Comparison of ENCODE assay signal across 25 cellular contexts in the genomic region with DNA sequence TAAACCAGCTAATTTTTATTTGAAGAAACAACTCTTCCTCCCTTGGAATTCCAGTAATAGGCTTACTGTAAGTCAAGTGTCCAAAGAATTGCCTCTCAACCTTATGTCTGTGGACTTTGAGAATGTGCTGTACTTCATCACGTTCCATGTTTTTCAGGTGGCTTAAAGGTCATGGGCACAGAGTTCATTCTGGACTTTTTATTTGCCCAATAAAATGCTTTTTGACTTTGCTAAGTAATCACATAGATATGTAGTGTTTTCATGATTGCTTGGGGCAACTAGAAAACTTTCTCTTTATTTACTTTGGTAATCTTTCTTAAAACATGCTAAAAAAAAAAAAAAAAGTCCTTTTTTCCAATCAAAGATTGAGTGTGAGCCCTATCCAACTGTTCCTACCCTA. TPM values are rescaled to one million over a fixed set of nuclear protein-coding genes. Genes with fewer than 3 reads are reported as not detected.
DNase-seq lines count a peak whose midpoint lies in the region; ATAC-seq, FAIRE-seq and TF ChIP-seq lines count a peak whose summit lies in the region.
"Had no signal": no experiment of that assay in that cellular context is flagged by ENCODE, and none has a peak within 500 bp of the region (broad histone marks: within the 10 kb centered on the region; RNA-seq: fewer than 3 reads in every experiment).

No MANE protein-coding gene starts in this region.

- H3K36me3 ChIP-seq in adipocyte (ENCODE audit: control insufficient read depth, insufficient read depth, low read length, severe bottlenecking) (no peaks in the 10 kb centered on the region), liver (ENCODE audit: control insufficient read depth in 4 of 4, insufficient read depth in 3 of 4, low read depth in 1 of 4, low read length in 3 of 4) (no peaks in the 10 kb centered on the region), small intestine (ENCODE audit: control insufficient read depth in 2 of 2, insufficient read depth in 2 of 2, low read length in 2 of 2) (no peaks in the 10 kb centered on the region)
- H3K36me3 ChIP-seq: cardiac muscle cell, SJSA1, thoracic aorta had no signal

- H3K4me1 Mint-ChIP-seq in activated CD8-positive, alpha-beta T cell treated with anti-CD3 and anti-CD28 coated beads for 36 hours (ENCODE audit: low read depth): peaks cover 29% of the 10 kb centered on the region
- H3K4me1 Mint-ChIP-seq in natural killer cell treated with Interleukin-12 subunit alpha and Interleukin-12 subunit beta and Interleukin-15 and Interleukin-18, amount 100 ng/mL, for 72 hours (ENCODE audit: low read depth in 2 of 2): peaks cover 5 to 9% of the 10 kb centered on the region in 2 donors
- H3K4me1 Mint-ChIP-seq: nephron had no signal

- H3K4me3 ChIP-seq in adipocyte (ENCODE audit: low read length) (no peak overlapping the region), liver (ENCODE audit: low read depth in 1 of 3, low read length in 3 of 3) (no peak overlapping the region), small intestine (ENCODE audit: low read depth in 1 of 2, low read length in 2 of 2) (no peak overlapping the region)
- H3K4me3 ChIP-seq: cardiac muscle cell, SJSA1, thoracic aorta had no signal

- POLR2A ChIA-PET in activated CD8-positive, alpha-beta T cell treated with anti-CD3 and anti-CD28 coated beads for 36 hours (lab: Charles Lee): interaction anchor here (0.7 to 1.3 kb wide), 4 partner anchors 59 to 379 kb away, joined by 3 to 5 read pairs (median 3); no protein-coding TSS in a partner anchor

- H3K27me3 ChIP-seq in adipocyte (replicated peaks; ENCODE audit: control insufficient read depth, insufficient read depth, low read length): no peaks in the 10 kb centered on the region
- H3K27me3 ChIP-seq in liver (ENCODE audit: control insufficient read depth in 4 of 4, insufficient read depth in 4 of 4, low read length in 3 of 4): no peaks in the 10 kb centered on the region
- no peaks in the 10 kb centered on the region for H3K27me3 ChIP-seq in small intestine (ENCODE audit: control insufficient read depth in 2 of 2, insufficient read depth in 2 of 2, low read length in 2 of 2)
- H3K27me3 ChIP-seq: cardiac muscle cell, SJSA1 had no signal

- TF ChIP-seq CTCF in liver (IDR thresholded peaks at IDR 0.05; ENCODE audit: low read depth, low read length, missing input control): no peak
- TF ChIP-seq CTCF in activated CD8-positive, alpha-beta T cell treated with anti-CD3 and anti-CD28 coated beads for 36 hours (IDR thresholded peaks at IDR 0.05): no peak

- peaks cover 4% of the 10 kb centered on the region for H3K36me3 Mint-ChIP-seq in activated CD8-positive, alpha-beta T cell treated with anti-CD3 and anti-CD28 coated beads for 36 hours (ENCODE audit: low read depth)
- peaks cover 9% of the 10 kb centered on the region for H3K36me3 Mint-ChIP-seq in natural killer cell treated with Interleukin-12 subunit alpha and Interleukin-12 subunit beta and Interleukin-15 and Interleukin-18, amount 100 ng/mL, for 72 hours

- no peak for TF ChIP-seq POLR2A in GM12892 (IDR thresholded peaks at IDR 0.05; ENCODE audit: low read depth, low read length)

- H3K4me1 ChIP-seq in adipocyte (ENCODE audit: control insufficient read depth, insufficient read depth, low read length): peaks cover 55% of the 10 kb centered on the region
- H3K4me1 ChIP-seq in liver (ENCODE audit: control insufficient read depth in 4 of 4, insufficient read depth in 4 of 4, low read length in 3 of 4): peaks cover 3 to 18% (median 8%) of the 10 kb centered on the region in 4 donors
- peaks cover 0 to 3% of the 10 kb centered on the region in 2 donors for H3K4me1 ChIP-seq in small intestine (ENCODE audit: control insufficient read depth in 2 of 2, insufficient read depth in 1 of 2, low read depth in 1 of 2, low read length in 1 of 2)
- H3K4me1 ChIP-seq: parathyroid adenoma, SJSA1 had no signal

- H3K9me3 ChIP-seq in adipocyte (ENCODE audit: control insufficient read depth, low read length) (peaks cover 7% of the 10 kb centered on the region), liver (ENCODE audit: control insufficient read depth in 4 of 4, low read length in 3 of 4) (no peaks in the 10 kb centered on the region), small intestine (ENCODE audit: control insufficient read depth, low read depth) (no peaks in the 10 kb centered on the region)
- H3K9me3 ChIP-seq: thoracic aorta had no signal

- no peak overlapping the region for H3K27ac Mint-ChIP-seq in activated CD8-positive, alpha-beta T cell treated with anti-CD3 and anti-CD28 coated beads for 36 hours
- H3K27ac Mint-ChIP-seq in natural killer cell treated with Interleukin-12 subunit alpha and Interleukin-12 subunit beta and Interleukin-15 and Interleukin-18, amount 100 ng/mL, for 72 hours: no peak overlapping the region
- H3K27ac Mint-ChIP-seq: activated CD4-positive, alpha-beta T cell treated with anti-CD3 and anti-CD28 coated beads, Interleukin-2, amount 10 ng/mL, durations not matched to agents 7 days and 5 days; T-helper 1 cell treated with Interleukin-12 subunit alpha and Interleukin-12 subunit beta and Interleukin-4 antibody, amounts not matched to agents 30 μg/mL and 1 μg/mL, for 36 hours had no signal

- CTCF ChIA-PET in activated CD8-positive, alpha-beta T cell treated with anti-CD3 and anti-CD28 coated beads for 36 hours (lab: Charles Lee): interaction anchor here (0.9 to 6.4 kb wide), 55 partner anchors 8 to 378 kb away, joined by 3 to 96 read pairs (median 6); a partner anchor contains a TSS

- intact Hi-C loops in activated CD8-positive, alpha-beta T cell treated with anti-CD3 and anti-CD28 coated beads for 36 hours (cut with micrococcal nuclease): loop anchor here (2.0 to 5.0 kb wide), 4 partner anchors 53 to 373 kb away; no protein-coding TSS in a partner anchor

- WGBS in liver: 23% methylated on average over 1 of the region's 1 CpG
- WGBS in small intestine, 3 donors: 14 to 66% (median 23%) methylated on average over 1 of the region's 1 CpG

- H3K27ac ChIP-seq in liver (ENCODE audit: low read depth in 1 of 2, low read length in 2 of 2) (peak overlapping the region; percentile 0 to 6), small intestine (ENCODE audit: low read depth in 1 of 2, low read length in 1 of 2) (no peak overlapping the region)
- H3K27ac ChIP-seq: cardiac muscle cell, parathyroid adenoma, SJSA1 had no signal

- H3K27me3 Mint-ChIP-seq in activated CD8-positive, alpha-beta T cell treated with anti-CD3 and anti-CD28 coated beads for 36 hours: no peaks in the 10 kb centered on the region
- H3K27me3 Mint-ChIP-seq in natural killer cell treated with Interleukin-12 subunit alpha and Interleukin-12 subunit beta and Interleukin-15 and Interleukin-18, amount 100 ng/mL, for 72 hours: no peaks in the 10 kb centered on the region
- H3K27me3 Mint-ChIP-seq: activated CD4-positive, alpha-beta T cell treated with anti-CD3 and anti-CD28 coated beads, Interleukin-2, amount 10 ng/mL, durations not matched to agents 7 days and 5 days; activated naive CD4-positive, alpha-beta T cell treated with anti-CD3 and anti-CD28 coated beads, Interleukin-2, amount 50 U/mL, for 24 hours had no signal

- no peak for ATAC-seq in activated CD8-positive, alpha-beta T cell treated with anti-CD3 and anti-CD28 coated beads for 36 hours
- no peak for ATAC-seq in natural killer cell treated with Interleukin-12 subunit alpha and Interleukin-12 subunit beta and Interleukin-15 and Interleukin-18, amount 100 ng/mL, for 72 hours
- ATAC-seq: stimulated activated naive CD8-positive, alpha-beta T cell treated with anti-CD3 and anti-CD28 coated beads, Interleukin-15, Interleukin-2, amounts not matched to agents 100 U/mL and 50 U/mL, for 24 hours had no signal

- no peak for TF ChIP-seq RAD21 in liver (IDR thresholded peaks at IDR 0.05)

- FAIRE-seq in GM12892 (lab: Jason Lieb, UNC) (peak; percentile 27), small intestine (lab: Jason Lieb, UNC) (peak; percentile 10)
- FAIRE-seq: H1 had no signal

- H3K4me3 Mint-ChIP-seq in activated CD8-positive, alpha-beta T cell treated with anti-CD3 and anti-CD28 coated beads for 36 hours: no peak overlapping the region
- no peak overlapping the region for H3K4me3 Mint-ChIP-seq in natural killer cell treated with Interleukin-12 subunit alpha and Interleukin-12 subunit beta and Interleukin-15 and Interleukin-18, amount 100 ng/mL, for 72 hours
- H3K4me3 Mint-ChIP-seq: activated CD4-positive, alpha-beta T cell treated with anti-CD3 and anti-CD28 coated beads, Interleukin-2, amount 10 ng/mL, durations not matched to agents 7 days and 5 days; nephron; T-helper 1 cell treated with Interleukin-12 subunit alpha and Interleukin-12 subunit beta and Interleukin-4 antibody, amounts not matched to agents 30 μg/mL and 1 μg/mL, for 36 hours had no signal

- H3K9me3 Mint-ChIP-seq in activated CD8-positive, alpha-beta T cell treated with anti-CD3 and anti-CD28 coated beads for 36 hours: peaks cover 14% of the 10 kb centered on the region
- H3K9me3 Mint-ChIP-seq in natural killer cell treated with Interleukin-12 subunit alpha and Interleukin-12 subunit beta and Interleukin-15 and Interleukin-18, amount 100 ng/mL, for 72 hours: no peaks in the 10 kb centered on the region
- H3K9me3 Mint-ChIP-seq: activated naive CD4-positive, alpha-beta T cell treated with anti-CD3 and anti-CD28 coated beads, Interleukin-2, amount 50 U/mL, for 24 hours had no signal

- H3K9ac ChIP-seq in adipocyte (ENCODE audit: low read length): peak overlapping the region; percentile 70
- H3K9ac ChIP-seq in liver (ENCODE audit: low read depth in 1 of 2, low read length in 2 of 2): no peak overlapping the region
- H3K9ac ChIP-seq: parathyroid adenoma had no signal

- DNase-seq in GM12892 (ENCODE audit: insufficient read length) (no peak), adipocyte (ENCODE audit: low read depth) (peak; percentile 72), small intestine (peak; percentile 83), Kasumi-1 (lab: John Stamatoyannopoulos, UW) (no peak)
- no peak for DNase-seq in activated CD8-positive, alpha-beta T cell treated with anti-CD3 and anti-CD28 coated beads for 36 hours
- DNase-seq in natural killer cell treated with Interleukin-12 subunit alpha and Interleukin-12 subunit beta and Interleukin-15 and Interleukin-18, amount 100 ng/mL, for 72 hours (ENCODE audit: low spot score): no peak
- DNase-seq: activated CD4-positive, alpha-beta T cell treated with anti-CD3 and anti-CD28 coated beads, Interleukin-2, amount 10 ng/mL, durations not matched to agents 7 days and 5 days; anterior cingulate cortex; CD8-positive, alpha-beta memory T cell; cortex of kidney; DMS153; glutamatergic neuron; kidney; NCI-H1092 treated with DMSO at 0.1 percent for 48 hours; NCI-H69; stimulated activated naive CD8-positive, alpha-beta T cell treated with anti-CD3 and anti-CD28 coated beads, Interleukin-15, Interleukin-2, amounts not matched to agents 100 U/mL and 50 U/mL, for 24 hours had no signal

TF ChIP-seq in liver, 16 proteins besides CTCF, POLR2A, EP300 and RAD21 (continues in another document):
- TF ChIP-seq RXRA (IDR thresholded peaks at IDR 0.05): peak; percentile 85 to 86
- no peak for TF ChIP-seq TAF1 (conservative IDR thresholded peaks at IDR 0.05)

RNA-seq across cellular contexts. Expression of a gene that starts 10.4 kb away (rescaled TPM):
- 0.06 TPM for polyA plus RNA-seq in GM12892 (2012; ENCODE audit: missing spikeins)
- total RNA-seq in liver: under 1 TPM; under 0.01 to 0.50 TPM
- polyA plus RNA-seq in liver (under 1 TPM; 0.02 to 0.11 TPM), small intestine (under 1 TPM in 2 of 3 donors, not detected in 1; under 0.01 to 0.10 TPM)
- under 1 TPM; 0.07 TPM for total RNA-seq in activated CD8-positive, alpha-beta T cell treated with anti-CD3 and anti-CD28 coated beads for 36 hours
- total RNA-seq in natural killer cell treated with Interleukin-12 subunit alpha and Interleukin-12 subunit beta and Interleukin-15 and Interleukin-18, amount 100 ng/mL, for 72 hours: under 1 TPM; 0.02 to 0.11 TPM
- total RNA-seq: CD8-positive, alpha-beta memory T cell had no signal
- polyA plus RNA-seq: CD8-positive, alpha-beta memory T cell had no signal

Comparison
In these comparisons a context has a peak if more than half of its experiments do, and no peak if none do; other contexts are left out.
1. DNase-seq: peak in adipocyte (single experiment) and small intestine (single experiment); none in GM12892 (single experiment), activated CD8-positive, alpha-beta T cell treated with anti-CD3 and anti-CD28 coated beads for 36 hours (single experiment), Kasumi-1 (0 of 2) and natural killer cell treated with Interleukin-12 subunit alpha and Interleukin-12 subunit beta and Interleukin-15 and Interleukin-18, amount 100 ng/mL, for 72 hours (single experiment).
2. H3K27ac ChIP-seq: peak in liver (2 of 2); none in small intestine (0 of 2).